1 cellular context compared by ENCODE assay signal in genomic region chr19:4123615-4124568, GRCh38.
TF ChIP-seq lines count a peak whose summit lies in the region.

Gene MAP2K2, minus strand, starts transcription at chr19:4124122. Its CDS starts 247 bp downstream, at chr19:4123875.

TF ChIP-seq in HepG2, 621 proteins besides CTCF, POLR2A, EP300 and RAD21 (continued from another document and continues in another):
- TF ChIP-seq PAXIP1 (CRISPR knock-in tag; conservative IDR thresholded peaks at IDR 0.05) (peak; percentile 48; the same call in 1 of the 2 replicates), NR2C2 (CRISPR knock-in tag; IDR thresholded peaks at IDR 0.05; ENCODE audit: borderline replicate concordance) (no peak; the same call in 1 of the 2 replicates), ZNF20 (CRISPR knock-in tag; IDR thresholded peaks at IDR 0.05) (no peak), POLR2G (IDR thresholded peaks at IDR 0.05; ENCODE audit: low read depth, low read length) (peak; percentile 93), U2AF2 (IDR thresholded peaks at IDR 0.05; ENCODE audit: low read depth, low read length) (no peak), ZKSCAN8 (CRISPR knock-in tag; IDR thresholded peaks at IDR 0.05; ENCODE audit: borderline replicate concordance) (no peak), ZNF143 (CRISPR knock-in tag; IDR thresholded peaks at IDR 0.05) (peak; percentile 65), ZNF562 (CRISPR knock-in tag; IDR thresholded peaks at IDR 0.05; ENCODE audit: borderline replicate concordance) (no peak), ZNF674 (CRISPR knock-in tag; IDR thresholded peaks at IDR 0.05; ENCODE audit: low read depth) (0 out of 2 replicates have a peak, but pooled peaks have one; percentile 38), ARID4A (CRISPR knock-in tag; IDR thresholded peaks at IDR 0.05; ENCODE audit: borderline replicate concordance) (peak; percentile 73), ZNF747 (CRISPR knock-in tag; IDR thresholded peaks at IDR 0.05; ENCODE audit: borderline replicate concordance) (no peak; the same call in 1 of the 2 replicates), ZNF512B (CRISPR knock-in tag; IDR thresholded peaks at IDR 0.05; ENCODE audit: borderline replicate concordance) (0 out of 2 replicates have a peak, but pooled peaks have one; percentile 42), UBTF (CRISPR knock-in tag; IDR thresholded peaks at IDR 0.05) (peak; percentile 90), ZNF282 (IDR thresholded peaks at IDR 0.05; ENCODE audit: partially characterized antibody) (no peak), FOXO4 (CRISPR knock-in tag; conservative IDR thresholded peaks at IDR 0.05) (no peak), CREBL2 (CRISPR knock-in tag; IDR thresholded peaks at IDR 0.05; ENCODE audit: borderline replicate concordance) (no peak), ZNF772 (CRISPR knock-in tag; IDR thresholded peaks at IDR 0.05) (peak; percentile 86), LBX2 (CRISPR knock-in tag; IDR thresholded peaks at IDR 0.05; ENCODE audit: borderline replicate concordance) (peak; percentile 94; the same call in 1 of the 2 replicates), MXD3 (CRISPR knock-in tag; IDR thresholded peaks at IDR 0.05) (peak; percentile 81; the same call in 1 of the 2 replicates), ATF7-NPFF (CRISPR knock-in tag; IDR thresholded peaks at IDR 0.05; ENCODE audit: low read depth) (no peak; the same call in 1 of the 2 replicates), ZNF598 (CRISPR knock-in tag; IDR thresholded peaks at IDR 0.05; ENCODE audit: borderline replicate concordance) (peak; percentile 66; the same call in 1 of the 2 replicates), ZMYM2 (CRISPR knock-in tag; IDR thresholded peaks at IDR 0.05) (no peak), HOXA5 (CRISPR knock-in tag; IDR thresholded peaks at IDR 0.05) (peak; percentile 75), MTA3 (CRISPR knock-in tag; IDR thresholded peaks at IDR 0.05) (no peak), ZNF703 (CRISPR knock-in tag; IDR thresholded peaks at IDR 0.05; ENCODE audit: borderline replicate concordance) (no peak), HNRNPL (IDR thresholded peaks at IDR 0.05; ENCODE audit: low read depth, low read length) (peak; percentile 81; the same call in 1 of the 2 replicates), KMT2A (CRISPR knock-in tag; IDR thresholded peaks at IDR 0.05) (peak; percentile 62), ZNF883 (CRISPR knock-in tag; IDR thresholded peaks at IDR 0.05; ENCODE audit: not compliant biosample characterization) (peak; percentile 94), ZNF362 (CRISPR knock-in tag; IDR thresholded peaks at IDR 0.05; ENCODE audit: borderline replicate concordance) (no peak), MXI1 (IDR thresholded peaks at IDR 0.05; ENCODE audit: borderline replicate concordance, low read depth, low read length) (peak; percentile 96), GFI1 (CRISPR knock-in tag; IDR thresholded peaks at IDR 0.05; ENCODE audit: borderline replicate concordance) (peak; percentile 57; the same call in 1 of the 2 replicates), NFKB2 (CRISPR knock-in tag; IDR thresholded peaks at IDR 0.05; ENCODE audit: borderline replicate concordance) (peak; percentile 96), IRF9 (CRISPR knock-in tag; IDR thresholded peaks at IDR 0.05; ENCODE audit: borderline replicate concordance) (peak; percentile 72; the same call in 1 of the 2 replicates), ATF5 (CRISPR knock-in tag; IDR thresholded peaks at IDR 0.05; ENCODE audit: low read depth) (peak; percentile 45; the same call in 1 of the 2 replicates), ATF1 (CRISPR knock-in tag; IDR thresholded peaks at IDR 0.05) (no peak), RFX3 (CRISPR knock-in tag; IDR thresholded peaks at IDR 0.05) (no peak), KDM5A (IDR thresholded peaks at IDR 0.05; ENCODE audit: borderline replicate concordance, low read length) (no peak; the same call in 1 of the 2 replicates), CBX2 (IDR thresholded peaks at IDR 0.05; ENCODE audit: low read depth, low read length) (no peak), CBX2 (CRISPR knock-in tag; IDR thresholded peaks at IDR 0.05; ENCODE audit: low read depth) (no peak)
